Comparison of ENCODE assay signal across 17 cellular contexts in the genomic region with DNA sequence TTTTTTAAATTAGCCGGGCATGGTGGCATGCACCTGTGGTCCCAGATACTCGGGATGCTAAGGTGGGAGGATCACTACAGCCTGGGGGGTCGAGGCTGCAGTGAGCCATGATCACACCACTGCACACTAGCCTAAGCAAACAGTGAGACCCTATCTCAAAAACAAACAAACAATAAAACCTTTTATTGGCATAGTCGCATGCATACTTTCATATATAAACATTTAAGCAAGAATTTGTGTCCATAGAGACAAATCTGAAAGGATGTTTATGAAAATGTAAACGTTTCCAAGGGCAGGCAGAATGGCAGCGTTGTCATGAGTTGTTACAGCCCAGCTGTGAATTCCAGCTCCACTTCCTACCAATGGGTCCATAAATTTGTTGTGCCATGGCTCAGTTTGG.
DNase-seq lines count a peak whose midpoint lies in the region; TF ChIP-seq lines count a peak whose summit lies in the region.
"Had no signal": no experiment of that assay in that cellular context is flagged by ENCODE, and none has a peak within 500 bp of the region (broad histone marks: within the 10 kb centered on the region; RNA-seq: fewer than 3 reads in every experiment).

No MANE protein-coding gene starts in this region.

- WGBS in mesenchymal stem cell, result 35% methylated on average over 5 of the region's 6 CpGs
- WGBS in transverse colon (ENCODE audit: low coverage in 1 of 2), 2 donors, result 20 to 27% methylated on average over 1 to 6 of the region's 6 CpGs

- H3K27me3 ChIP-seq in MG63, result no peaks in the 10 kb centered on the region
- no peaks in the 10 kb centered on the region for H3K27me3 ChIP-seq in fibroblast of lung (ENCODE audit: control insufficient read depth, insufficient read depth, low read length)
- H3K27me3 ChIP-seq in mesenchymal stem cell (ENCODE audit: control insufficient read depth in 1 of 2, insufficient read depth in 1 of 2, low read length in 2 of 2), result no peaks in the 10 kb centered on the region
- H3K27me3 ChIP-seq in transverse colon, result no peaks in the 10 kb centered on the region

- H3K36me3 ChIP-seq in MG63 (no peaks in the 10 kb centered on the region), fibroblast of lung (ENCODE audit: control insufficient read depth, insufficient read depth, low read length) (no peaks in the 10 kb centered on the region), mesenchymal stem cell (ENCODE audit: control insufficient read depth in 1 of 2, insufficient read depth in 2 of 2, low read depth in 1 of 2, low read length in 2 of 2) (no peaks in the 10 kb centered on the region), transverse colon (no peaks in the 10 kb centered on the region)

- no peak overlapping the region for H4K91ac ChIP-seq in mesenchymal stem cell (ENCODE audit: low read length)

- TF ChIP-seq POLR2A in transverse colon (IDR thresholded peaks at IDR 0.05), result no peak

- no peak overlapping the region for H2BK12ac ChIP-seq in mesenchymal stem cell (ENCODE audit: low read length in 2 of 2)

- no peak overlapping the region for H4K8ac ChIP-seq in mesenchymal stem cell (ENCODE audit: low read length)

- no peak for TF ChIP-seq EP300 in transverse colon (IDR thresholded peaks at IDR 0.05; ENCODE audit: low read depth)

- H3K9me3 ChIP-seq in MG63, result no peaks in the 10 kb centered on the region
- no peaks in the 10 kb centered on the region for H3K9me3 ChIP-seq in fibroblast of lung (ENCODE audit: control insufficient read depth, insufficient read depth, low read depth, low read length)
- no peaks in the 10 kb centered on the region for H3K9me3 ChIP-seq in mesenchymal stem cell (ENCODE audit: control insufficient read depth, low read length)
- H3K9me3 ChIP-seq in transverse colon, result no peaks in the 10 kb centered on the region

- H3K27ac ChIP-seq in fibroblast of lung (ENCODE audit: insufficient read depth, low read length) (peak overlapping the region; percentile 28), mesenchymal stem cell (ENCODE audit: low read length, poor library complexity, severe bottlenecking) (no peak overlapping the region), transverse colon (peak overlapping the region in 3 of 4 donors; percentile 29 to 57 (median 56))
- H3K27ac ChIP-seq: KMS-11 had no signal

- no peak overlapping the region for H2AFZ ChIP-seq in fibroblast of lung (ENCODE audit: low read length)
- H2AFZ ChIP-seq in mesenchymal stem cell (ENCODE audit: low read depth, low read length), result no peak overlapping the region

- H3K79me2 ChIP-seq in fibroblast of lung (ENCODE audit: control insufficient read depth, insufficient read depth, low read length), result no peaks in the 10 kb centered on the region

- TF ChIP-seq CTCF in fibroblast of lung (conservative IDR thresholded peaks at IDR 0.05 in 1 of 2, IDR thresholded peaks at IDR 0.05 in 1 of 2; ENCODE audit: low read depth in 1 of 2, low read length in 2 of 2) (no peak), transverse colon (IDR thresholded peaks at IDR 0.05) (no peak), foreskin fibroblast (IDR thresholded peaks at IDR 0.05; ENCODE audit: low read depth, low read length) (no peak)

- no peak overlapping the region for H3K23ac ChIP-seq in mesenchymal stem cell (ENCODE audit: low read length in 2 of 2)

- peaks cover 2% of the 10 kb centered on the region for H3K4me1 ChIP-seq in fibroblast of lung (ENCODE audit: control insufficient read depth, extremely low read depth, insufficient read depth, low read length)
- H3K4me1 ChIP-seq in mesenchymal stem cell (ENCODE audit: control insufficient read depth, insufficient read depth, low read depth, low read length), result no peaks in the 10 kb centered on the region
- peaks cover 0 to 3% (median 0%) of the 10 kb centered on the region in 4 donors for H3K4me1 ChIP-seq in transverse colon

- no peak overlapping the region for H2BK120ac ChIP-seq in mesenchymal stem cell (ENCODE audit: low read depth, low read length)

- DNase-seq in MG63 (peak; percentile 53), fibroblast of lung (ENCODE audit: low read depth in 2 of 2) (peak in 1 of 2 donors; percentile 66), mesenchymal stem cell (peak; percentile 61), transverse colon (no peak), foreskin fibroblast (no peak), NCI-H1930 (lab: John Stamatoyannopoulos, UW) (no peak), SIG-M5 treated with dmso at 0.1 percent for 504 hours (lab: John Stamatoyannopoulos, UW; ENCODE audit: unreplicated experiment) (no peak)
- DNase-seq: CD4-positive, alpha-beta T cell; COR-L47; MV-4-11; NCI-H1105 treated with DMSO at 0.1 percent for 48 hours; NCI-H2081; NCI-H2171; NCI-H524 treated with DMSO at 0.1 percent for 48 hours; OCI-M1 had no signal

- H3K4me3 ChIP-seq in MG63 (no peak overlapping the region), fibroblast of lung (replicated peaks in 1 of 4; ENCODE audit: control extremely low read depth in 1 of 4, insufficient read depth in 1 of 4, low read depth in 3 of 4, low read length in 4 of 4) (no peak overlapping the region), mesenchymal stem cell (ENCODE audit: insufficient read depth in 1 of 2, low read depth in 1 of 2, low read length in 2 of 2) (no peak overlapping the region), transverse colon (no peak overlapping the region), foreskin fibroblast (ENCODE audit: low read depth in 1 of 2, low read length in 2 of 2) (no peak overlapping the region)
- H3K4me3 ChIP-seq: GM23338 had no signal

- H3K14ac ChIP-seq in mesenchymal stem cell (ENCODE audit: low read length in 2 of 2), result no peak overlapping the region

- in situ Hi-C loops in transverse colon (cut with MboI; ENCODE audit: low pct_ligation_motif_present in 1 of 4, low pct_unique_long_range_greater_than_20kb in 1 of 4, low sequenced_read_pairs in 3 of 4), result loop anchor here in 3 of 4 donors (25.0 kb wide), 3 partner anchors 213 to 488 kb away; no protein-coding TSS in a partner anchor

- no peak overlapping the region for H3K4ac ChIP-seq in mesenchymal stem cell (ENCODE audit: low read depth in 1 of 2, low read length in 2 of 2)

- H2BK5ac ChIP-seq in mesenchymal stem cell (ENCODE audit: low read depth, low read length, poor library complexity, severe bottlenecking), result no peak overlapping the region

- H2BK15ac ChIP-seq in mesenchymal stem cell (ENCODE audit: low read depth, poor library complexity, severe bottlenecking), result no peak overlapping the region

- peak overlapping the region in 1 of 2 experiments; percentile 73 for H3K18ac ChIP-seq in mesenchymal stem cell (ENCODE audit: low read depth in 1 of 2, low read length in 2 of 2)

- H3K4me2 ChIP-seq in fibroblast of lung (ENCODE audit: extremely low read depth, insufficient read depth, low read length), result no peak overlapping the region
- no peak overlapping the region for H3K4me2 ChIP-seq in mesenchymal stem cell (ENCODE audit: low read length, poor library complexity, severe bottlenecking)
- H3K4me2 ChIP-seq: GM23338, KMS-11 had no signal

- no peak overlapping the region for H3K9ac ChIP-seq in fibroblast of lung (ENCODE audit: insufficient read depth, low read length)
- H3K9ac ChIP-seq in mesenchymal stem cell (ENCODE audit: low read length), result no peak overlapping the region
- H3K9ac ChIP-seq: KMS-11 had no signal

- no peak overlapping the region for H2AK5ac ChIP-seq in mesenchymal stem cell (ENCODE audit: low read length, severe bottlenecking)

- H3K79me1 ChIP-seq in mesenchymal stem cell (replicated peaks; ENCODE audit: low read length, poor library complexity, severe bottlenecking), result no peaks in the 10 kb centered on the region

- intact Hi-C loops in transverse colon (cut with DNase I; ENCODE audit: low total_unique reads), result no loop called here

- no peaks in the 10 kb centered on the region for H4K20me1 ChIP-seq in fibroblast of lung (ENCODE audit: control insufficient read depth, extremely low read depth, insufficient read depth, low read length)

Comparison
In these comparisons a context has a peak if more than half of its experiments do, and no peak if none do; other contexts are left out.
1. DNase-seq: peak in MG63 (single experiment) and mesenchymal stem cell (single experiment); none in transverse colon (single experiment), foreskin fibroblast (0 of 2), NCI-H1930 (0 of 2) and SIG-M5 treated with dmso at 0.1 percent for 504 hours (single experiment).